Comparison of ENCODE assay signal across 14 cellular contexts in genomic region chr6:167550936-167551633, GRCh38.
DNase-seq lines count a peak whose midpoint lies in the region; ATAC-seq and TF ChIP-seq lines count a peak whose summit lies in the region.
"Had no signal": no experiment of that assay in that cellular context is flagged by ENCODE, and none has a peak within 500 bp of the region (broad histone marks: within the 10 kb centered on the region; RNA-seq: fewer than 3 reads in every experiment).

No MANE protein-coding gene starts in this region.

- no peaks in the 10 kb centered on the region for H3K27me3 Mint-ChIP-seq in activated CD8-positive, alpha-beta T cell treated with anti-CD3 and anti-CD28 coated beads for 36 hours

- ATAC-seq in Right ventricle myocardium superior (ENCODE audit: poor library complexity): peak; percentile 96
- peak; percentile 83 for ATAC-seq in upper lobe of right lung
- no peak for ATAC-seq in activated CD8-positive, alpha-beta T cell treated with anti-CD3 and anti-CD28 coated beads for 36 hours
- ATAC-seq: activated T-cell treated with anti-CD3 and anti-CD28 coated beads, Interleukin-2, amount 50 U/mL, for 72 hours had no signal

- no peaks in the 10 kb centered on the region for H3K36me3 ChIP-seq in mucosa of rectum (ENCODE audit: control insufficient read depth in 2 of 2, insufficient read depth in 2 of 2, low read length in 2 of 2)
- H3K36me3 ChIP-seq in upper lobe of right lung: no peaks in the 10 kb centered on the region

- no peaks in the 10 kb centered on the region for H3K4me1 Mint-ChIP-seq in activated CD8-positive, alpha-beta T cell treated with anti-CD3 and anti-CD28 coated beads for 36 hours (ENCODE audit: low read depth)

- H3K9ac ChIP-seq in mucosa of rectum (ENCODE audit: low read depth in 1 of 2, low read length in 2 of 2): no peak overlapping the region

- H3K9me3 Mint-ChIP-seq in activated CD8-positive, alpha-beta T cell treated with anti-CD3 and anti-CD28 coated beads for 36 hours: peaks cover 8% of the 10 kb centered on the region
- H3K9me3 Mint-ChIP-seq: neural crest cell had no signal

- H3K4me3 Mint-ChIP-seq in activated CD8-positive, alpha-beta T cell treated with anti-CD3 and anti-CD28 coated beads for 36 hours: no peak overlapping the region
- H3K4me3 Mint-ChIP-seq: activated T-cell treated with anti-CD3 and anti-CD28 coated beads, Interleukin-2, amount 50 U/mL, for 72 hours; neural crest cell had no signal

- no peak overlapping the region for H3K27ac Mint-ChIP-seq in activated CD8-positive, alpha-beta T cell treated with anti-CD3 and anti-CD28 coated beads for 36 hours
- H3K27ac Mint-ChIP-seq: activated T-cell treated with anti-CD3 and anti-CD28 coated beads, Interleukin-2, amount 50 U/mL, for 72 hours had no signal

- POLR2A ChIA-PET in activated CD8-positive, alpha-beta T cell treated with anti-CD3 and anti-CD28 coated beads for 36 hours (lab: Charles Lee): no interaction called here

- H3K27me3 ChIP-seq in mucosa of rectum (ENCODE audit: control insufficient read depth in 2 of 2, insufficient read depth in 2 of 2, low read length in 2 of 2): no peaks in the 10 kb centered on the region
- no peaks in the 10 kb centered on the region for H3K27me3 ChIP-seq in upper lobe of right lung

- intact Hi-C loops in Right ventricle myocardium superior (cut with DNase I): no loop called here
- intact Hi-C loops in upper lobe of right lung (cut with DNase I): no loop called here
- intact Hi-C loops in activated CD8-positive, alpha-beta T cell treated with anti-CD3 and anti-CD28 coated beads for 36 hours (cut with micrococcal nuclease): no loop called here

- H3K9me3 ChIP-seq in mucosa of rectum (ENCODE audit: control insufficient read depth in 2 of 2, low read length in 2 of 2): no peaks in the 10 kb centered on the region
- H3K9me3 ChIP-seq in upper lobe of right lung: no peaks in the 10 kb centered on the region

- H3K4me1 ChIP-seq in mucosa of rectum (ENCODE audit: control insufficient read depth in 2 of 2, insufficient read depth in 2 of 2, low read length in 2 of 2): peaks cover 3 to 6% of the 10 kb centered on the region in 2 donors
- peaks cover 18% of the 10 kb centered on the region for H3K4me1 ChIP-seq in upper lobe of right lung

- CTCF ChIA-PET in activated CD8-positive, alpha-beta T cell treated with anti-CD3 and anti-CD28 coated beads for 36 hours (lab: Charles Lee): no interaction called here

- DNase-seq in DMS 273 (lab: John Stamatoyannopoulos, UW; ENCODE audit: unreplicated experiment): peak; percentile 49
- no peak for DNase-seq in DMS 273 treated with DMSO at 0.1 percent for 48 hours (lab: John Stamatoyannopoulos, UW)
- peak; percentile 95 for DNase-seq in Right ventricle myocardium superior
- peak; percentile 87 for DNase-seq in upper lobe of right lung
- no peak for DNase-seq in activated CD8-positive, alpha-beta T cell treated with anti-CD3 and anti-CD28 coated beads for 36 hours
- no peak for DNase-seq in hepatic stellate cell (ENCODE audit: low spot score)
- no peak for DNase-seq in foreskin melanocyte
- DNase-seq: activated T-cell treated with anti-CD3 and anti-CD28 coated beads, Interleukin-2, amount 50 U/mL, for 72 hours; DMS153; NCI-H2171; stimulated activated CD4-positive, alpha-beta T cell treated with anti-CD3 and anti-CD28 coated beads, Interleukin-4, amount 100 ng/mL, for 1 hour had no signal

- no peak for TF ChIP-seq CTCF in upper lobe of right lung (IDR thresholded peaks at IDR 0.05)
- no peak for TF ChIP-seq CTCF in activated CD8-positive, alpha-beta T cell treated with anti-CD3 and anti-CD28 coated beads for 36 hours (IDR thresholded peaks at IDR 0.05)

- H3K27ac ChIP-seq in mucosa of rectum (ENCODE audit: low read depth in 2 of 2, low read length in 2 of 2): peak overlapping the region; percentile 11
- peak overlapping the region; percentile 51 for H3K27ac ChIP-seq in upper lobe of right lung
- H3K27ac ChIP-seq: 22Rv1 had no signal

- no peak overlapping the region for H3K4me3 ChIP-seq in mucosa of rectum (ENCODE audit: low read length in 2 of 2)
- no peak overlapping the region for H3K4me3 ChIP-seq in upper lobe of right lung

- H3K36me3 Mint-ChIP-seq in activated CD8-positive, alpha-beta T cell treated with anti-CD3 and anti-CD28 coated beads for 36 hours (ENCODE audit: low read depth): no peaks in the 10 kb centered on the region

Comparison
In these comparisons a context has a peak if more than half of its experiments do, and no peak if none do; other contexts are left out.
1. DNase-seq: peak in DMS 273 (single experiment), Right ventricle myocardium superior (single experiment) and upper lobe of right lung (single experiment); none in DMS 273 treated with DMSO at 0.1 percent for 48 hours (single experiment), activated CD8-positive, alpha-beta T cell treated with anti-CD3 and anti-CD28 coated beads for 36 hours (single experiment), hepatic stellate cell (single experiment) and foreskin melanocyte (single experiment).